In the genomic region with DNA sequence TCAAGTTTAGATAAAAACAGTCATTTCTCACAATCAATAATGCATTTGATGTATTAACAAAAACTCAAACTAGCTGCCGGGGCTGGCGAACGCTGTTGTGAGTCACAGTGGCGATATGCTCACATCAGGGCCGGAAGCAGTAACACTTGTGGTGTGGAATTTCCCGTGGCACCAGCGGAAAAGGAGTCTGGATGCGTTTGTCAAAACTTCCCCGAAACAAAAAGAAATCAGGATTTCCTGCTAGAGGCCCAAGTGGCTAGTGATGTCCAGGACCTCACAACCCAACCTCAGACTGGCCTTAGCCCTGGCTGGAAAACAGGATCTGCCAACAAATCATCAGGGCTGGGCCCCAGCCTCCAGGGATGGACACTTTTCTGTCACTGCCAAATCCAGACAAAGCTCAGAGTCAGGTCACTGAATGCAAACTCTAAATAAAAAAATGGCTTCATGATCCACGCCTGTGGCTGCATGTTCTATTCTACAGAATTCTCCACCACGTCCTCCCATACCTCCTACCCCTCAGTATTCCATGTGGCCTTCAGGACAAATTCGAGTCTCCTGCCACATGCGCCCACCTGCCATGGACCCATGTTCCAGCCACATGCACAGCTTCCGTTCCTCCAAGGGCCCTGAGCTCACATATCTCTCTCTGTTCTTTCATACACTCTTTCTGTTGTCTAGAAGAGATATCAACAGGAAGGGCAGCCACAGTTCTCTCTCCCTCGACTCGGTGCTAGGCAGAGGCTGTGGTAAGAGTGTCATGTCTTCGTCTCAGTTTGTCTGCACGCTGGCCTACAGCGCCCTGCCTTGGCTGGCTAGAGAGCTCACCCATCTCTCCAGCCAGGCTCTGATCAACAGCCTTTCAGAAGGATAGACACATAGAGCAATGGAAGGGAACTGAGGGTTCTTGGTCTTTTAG, we compare ENCODE assay signal across 9 cellular contexts. TPM values are rescaled to one million over a fixed set of nuclear protein-coding genes. Genes with fewer than 3 reads are reported as not detected.
DNase-seq lines count a peak whose midpoint lies in the region; ATAC-seq, FAIRE-seq and TF ChIP-seq lines count a peak whose summit lies in the region.
"Had no signal": no experiment of that assay in that cellular context is flagged by ENCODE, and none has a peak within 500 bp of the region (broad histone marks: within the 10 kb centered on the region; RNA-seq: fewer than 3 reads in every experiment).

No MANE protein-coding gene starts in this region.

- H3K4me1 Mint-ChIP-seq in CD4-positive, CD25-positive, alpha-beta regulatory T cell = peaks cover 28 to 73% (median 59%) of the 10 kb centered on the region in 4 donors
- H3K4me1 Mint-ChIP-seq in T-helper 17 cell = peaks cover 57% of the 10 kb centered on the region
- peaks cover 68% of the 10 kb centered on the region for H3K4me1 Mint-ChIP-seq in activated naive CD8-positive, alpha-beta T cell (ENCODE audit: low read depth)
- peaks cover 75% of the 10 kb centered on the region for H3K4me1 Mint-ChIP-seq in stimulated activated naive CD8-positive, alpha-beta T cell treated with anti-CD3 and anti-CD28 coated beads, Interleukin-15, amount 100 ng/mL, for 72 hours

- ATAC-seq in CD4-positive, CD25-positive, alpha-beta regulatory T cell (ENCODE audit: low read depth in 2 of 2) = peak; percentile 88 to 89
- peak; percentile 82 for ATAC-seq in T-helper 17 cell
- ATAC-seq in stimulated activated naive CD8-positive, alpha-beta T cell treated with anti-CD3 and anti-CD28 coated beads, Interleukin-15, amount 100 ng/mL, for 72 hours = peak; percentile 82

- H3K27me3 ChIP-seq in CD4-positive, CD25-positive, alpha-beta regulatory T cell (ENCODE audit: control insufficient read depth, insufficient read depth, low read length) = no peaks in the 10 kb centered on the region
- H3K27me3 ChIP-seq in muscle layer of duodenum (ENCODE audit: low read depth, low read length) = no peaks in the 10 kb centered on the region

- H3K27me3 Mint-ChIP-seq in CD4-positive, CD25-positive, alpha-beta regulatory T cell = no peaks in the 10 kb centered on the region
- no peaks in the 10 kb centered on the region for H3K27me3 Mint-ChIP-seq in T-helper 17 cell
- H3K27me3 Mint-ChIP-seq in activated naive CD8-positive, alpha-beta T cell = no peaks in the 10 kb centered on the region
- H3K27me3 Mint-ChIP-seq in stimulated activated naive CD8-positive, alpha-beta T cell treated with anti-CD3 and anti-CD28 coated beads, Interleukin-15, amount 100 ng/mL, for 72 hours = no peaks in the 10 kb centered on the region

- DNase-seq in CD4-positive, CD25-positive, alpha-beta regulatory T cell = peak; percentile 77 to 93 (median 82)
- DNase-seq in T-helper 17 cell = peak; percentile 58 to 76 (median 65)
- peak; percentile 52 to 75 for DNase-seq in stimulated activated naive CD8-positive, alpha-beta T cell treated with anti-CD3 and anti-CD28 coated beads, Interleukin-15, amount 100 ng/mL, for 72 hours
- DNase-seq in NCI-H187 (lab: John Stamatoyannopoulos, UW) = no peak
- no peak for DNase-seq in NCI-H2081 treated with DMSO at 0.1 percent for 48 hours (lab: John Stamatoyannopoulos, UW)
- no peak for DNase-seq in H54 (ENCODE audit: insufficient read length, low spot score)

- H3K36me3 Mint-ChIP-seq in CD4-positive, CD25-positive, alpha-beta regulatory T cell = peaks cover 7% of the 10 kb centered on the region
- no peaks in the 10 kb centered on the region for H3K36me3 Mint-ChIP-seq in T-helper 17 cell (ENCODE audit: low read depth)
- peaks cover 11% of the 10 kb centered on the region for H3K36me3 Mint-ChIP-seq in activated naive CD8-positive, alpha-beta T cell

- peak overlapping the region; percentile 74 to 91 (median 89) for H3K4me3 Mint-ChIP-seq in CD4-positive, CD25-positive, alpha-beta regulatory T cell
- peak overlapping the region; percentile 87 for H3K4me3 Mint-ChIP-seq in T-helper 17 cell
- H3K4me3 Mint-ChIP-seq in activated naive CD8-positive, alpha-beta T cell = peak overlapping the region; percentile 63
- H3K4me3 Mint-ChIP-seq in stimulated activated naive CD8-positive, alpha-beta T cell treated with anti-CD3 and anti-CD28 coated beads, Interleukin-15, amount 100 ng/mL, for 72 hours = peak overlapping the region; percentile 72 to 74

- H3K27ac ChIP-seq in CD4-positive, CD25-positive, alpha-beta regulatory T cell (ENCODE audit: insufficient read depth, low read length, poor library complexity, severe bottlenecking) = peak overlapping the region; percentile 99
- H3K27ac ChIP-seq in muscle layer of duodenum (ENCODE audit: low read length) = peak overlapping the region; percentile 44

- TF ChIP-seq POLR2A in H54 (IDR thresholded peaks at IDR 0.05; ENCODE audit: low read depth, low read length) = no peak

- H3K4me1 ChIP-seq in CD4-positive, CD25-positive, alpha-beta regulatory T cell (ENCODE audit: control insufficient read depth, insufficient read depth, low read length, poor library complexity, severe bottlenecking) = peaks cover 63% of the 10 kb centered on the region
- no peaks in the 10 kb centered on the region for H3K4me1 ChIP-seq in muscle layer of duodenum (ENCODE audit: control insufficient read depth in 1 of 2, insufficient read depth in 2 of 2, low read length in 2 of 2)

- no peaks in the 10 kb centered on the region for H3K9me3 Mint-ChIP-seq in CD4-positive, CD25-positive, alpha-beta regulatory T cell
- peaks cover 4% of the 10 kb centered on the region for H3K9me3 Mint-ChIP-seq in activated naive CD8-positive, alpha-beta T cell (ENCODE audit: low read depth)
- no peaks in the 10 kb centered on the region for H3K9me3 Mint-ChIP-seq in stimulated activated naive CD8-positive, alpha-beta T cell treated with anti-CD3 and anti-CD28 coated beads, Interleukin-15, amount 100 ng/mL, for 72 hours

- peak overlapping the region; percentile 95 to 99 (median 97) for H3K27ac Mint-ChIP-seq in CD4-positive, CD25-positive, alpha-beta regulatory T cell
- H3K27ac Mint-ChIP-seq in T-helper 17 cell = peak overlapping the region; percentile 100
- peak overlapping the region; percentile 99 for H3K27ac Mint-ChIP-seq in activated naive CD8-positive, alpha-beta T cell
- peak overlapping the region; percentile 97 to 98 for H3K27ac Mint-ChIP-seq in stimulated activated naive CD8-positive, alpha-beta T cell treated with anti-CD3 and anti-CD28 coated beads, Interleukin-15, amount 100 ng/mL, for 72 hours

- H3K4me3 ChIP-seq in CD4-positive, CD25-positive, alpha-beta regulatory T cell (ENCODE audit: low read depth, low read length) = peak overlapping the region; percentile 52
- H3K4me3 ChIP-seq in muscle layer of duodenum (ENCODE audit: low read depth in 1 of 2, low read length in 2 of 2) = no peak overlapping the region

- FAIRE-seq in H54 (lab: Jason Lieb, UNC) = no peak
- FAIRE-seq: TTC549 had no signal

- H3K9me3 ChIP-seq in CD4-positive, CD25-positive, alpha-beta regulatory T cell (ENCODE audit: control insufficient read depth in 2 of 2, low read length in 2 of 2) = no peaks in the 10 kb centered on the region
- H3K9me3 ChIP-seq in T-helper 17 cell (ENCODE audit: control insufficient read depth, low read length, poor library complexity, severe bottlenecking) = no peaks in the 10 kb centered on the region
- no peaks in the 10 kb centered on the region for H3K9me3 ChIP-seq in muscle layer of duodenum (ENCODE audit: control insufficient read depth in 1 of 2, low read length in 2 of 2)

- H3K36me3 ChIP-seq in CD4-positive, CD25-positive, alpha-beta regulatory T cell (ENCODE audit: control insufficient read depth, insufficient read depth, low read length) = peaks cover 6% of the 10 kb centered on the region
- H3K36me3 ChIP-seq in muscle layer of duodenum (ENCODE audit: control insufficient read depth in 1 of 2, insufficient read depth in 2 of 2, low read length in 2 of 2) = peaks cover 4 to 8% of the 10 kb centered on the region in 2 donors

RNA-seq across cellular contexts. Expression of gene EHD4, which starts 35.4 kb away (rescaled TPM):
- 57.8 TPM for total RNA-seq in CD4-positive, CD25-positive, alpha-beta regulatory T cell
- polyA plus RNA-seq in CD4-positive, CD25-positive, alpha-beta regulatory T cell = 10 to 100 TPM in 3 of 4 donors, 1 to 10 TPM in 1; 9.3 to 14.2 (median 13.5) TPM
- 10 to 100 TPM; 57.6 to 79.9 TPM for total RNA-seq in T-helper 17 cell

RNA-seq across cellular contexts. Expression of gene SPTBN5, which starts 43.1 kb away (rescaled TPM):
- total RNA-seq in CD4-positive, CD25-positive, alpha-beta regulatory T cell = 2.7 TPM
- polyA plus RNA-seq in CD4-positive, CD25-positive, alpha-beta regulatory T cell = under 1 TPM in 1 of 4 donors, not detected in 3; 0.26 TPM
- 1 to 10 TPM; 1.9 to 2.2 TPM for total RNA-seq in T-helper 17 cell

Comparison
In these comparisons a context has a peak if more than half of its experiments do, and no peak if none do; other contexts are left out.
1. DNase-seq: peak in CD4-positive, CD25-positive, alpha-beta regulatory T cell (3 of 3), T-helper 17 cell (3 of 3) and stimulated activated naive CD8-positive, alpha-beta T cell treated with anti-CD3 and anti-CD28 coated beads, Interleukin-15, amount 100 ng/mL, for 72 hours (2 of 2); none in NCI-H187 (0 of 2), NCI-H2081 treated with DMSO at 0.1 percent for 48 hours (single experiment) and H54 (single experiment).
2. Peak in every context shown above with its lines, with median percentiles within 50 percentile points of each other: ATAC-seq, H3K27ac Mint-ChIP-seq and H3K4me3 Mint-ChIP-seq.